ENCODE assay signal across 8 cellular contexts in the genomic region with DNA sequence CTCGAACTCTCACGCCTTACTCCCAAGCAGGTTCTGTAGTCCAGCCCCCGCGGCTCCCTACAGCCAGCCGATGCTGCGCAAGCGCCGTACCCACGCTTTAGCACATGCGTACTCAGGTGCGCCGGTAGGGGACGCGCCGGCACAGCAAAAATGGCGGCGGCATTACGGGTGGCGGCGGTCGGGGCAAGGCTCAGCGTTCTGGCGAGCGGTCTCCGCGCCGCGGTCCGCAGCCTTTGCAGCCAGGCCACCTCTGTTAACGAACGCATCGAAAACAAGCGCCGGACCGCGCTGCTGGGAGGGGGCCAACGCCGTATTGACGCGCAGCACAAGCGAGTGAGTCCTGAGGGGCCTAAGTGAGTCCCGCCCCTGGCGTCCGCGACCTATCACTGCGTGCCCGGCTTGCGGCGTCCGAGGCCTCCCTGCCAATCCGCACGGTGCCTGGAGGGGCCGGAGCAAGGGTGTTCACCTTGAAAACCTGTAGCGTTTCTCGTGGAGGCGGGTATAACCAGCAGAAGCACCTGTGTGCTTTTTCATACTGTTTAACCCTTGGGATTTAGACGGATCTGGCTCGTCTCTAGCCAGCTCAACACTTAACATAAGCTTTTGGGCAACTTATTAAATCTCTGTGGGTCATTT. TPM values are rescaled to one million over a fixed set of nuclear protein-coding genes. Genes with fewer than 3 reads are reported as not detected.
DNase-seq lines count a peak whose midpoint lies in the region; ATAC-seq and TF ChIP-seq lines count a peak whose summit lies in the region.

A gene (plus strand): TSS at position 115 of the 636 bp plus-strand sequence. CDS start 36 bp downstream, at position 151.

- intact Hi-C loops in PC-3 (cut with micrococcal nuclease) = loop anchor here (1.0 to 2.0 kb wide), 3 partner anchors 16 to 172 kb away; a partner anchor contains a TSS

- H3K9ac ChIP-seq in PC-3 (ENCODE audit: low read length) (peak within 1 kb of the TSS; percentile 87), mucosa of stomach (ENCODE audit: low read length) (peak within 1 kb of the TSS; percentile 71)

- POLR2A ChIA-PET in PC-3 (lab: Charles Lee; ENCODE audit: unreplicated experiment) = no interaction called here

- H3K9me2 ChIP-seq in PC-3 (replicated peaks; ENCODE audit: low read length) = no peaks in the 10 kb centered on the region

- TF ChIP-seq POLR2A in erythroblast (IDR thresholded peaks at IDR 0.05; ENCODE audit: low read length) = peak; percentile 82

- CTCF ChIA-PET in PC-3 (lab: Charles Lee) = interaction anchor here (0.6 kb wide), 1 partner anchor 206 kb away, joined by 5 read pairs; no protein-coding TSS in a partner anchor

- H4K20me1 ChIP-seq in PC-3 (ENCODE audit: low read length) = no peaks in the 10 kb centered on the region

- peak within 1 kb of the TSS; percentile 84 for H3K4me3 ChIP-seq in Jurkat, Clone E6-1 (ENCODE audit: low read length)
- H3K4me3 ChIP-seq in PC-3 (ENCODE audit: low read length) (peak within 1 kb of the TSS; percentile 66), mucosa of stomach (ENCODE audit: low read length) (peak within 1 kb of the TSS; percentile 7)

- DNase-seq in DMS53 treated with DMSO at 0.1 percent for 48 hours (lab: John Stamatoyannopoulos, UW; ENCODE audit: unreplicated experiment) (peak; percentile 91), PC-3 (peak; percentile 88), erythroblast (lab: John Stamatoyannopoulos, UW) (peak; percentile 96 to 97)
- peak; percentile 92 for DNase-seq in Jurkat, Clone E6-1 (ENCODE audit: low read depth, low spot score)
- peak; percentile 92 for DNase-seq in activated T-cell treated with anti-CD3 and anti-CD28 coated beads, Interleukin-2, amount 50 U/mL, for 1 hour
- peak; percentile 78 to 80 for DNase-seq in stimulated activated CD8-positive, alpha-beta memory T cell treated with anti-CD3 and anti-CD28 coated beads, Interleukin-7, amount 100 ng/mL, for 1 hour (ENCODE audit: low read depth in 2 of 2)

- H3K9me3 ChIP-seq in PC-3 (ENCODE audit: low read length) (no peaks in the 10 kb centered on the region), mucosa of stomach (ENCODE audit: control insufficient read depth, low read length) (no peaks in the 10 kb centered on the region)

- BruUV-seq in PC-3 (replicated peaks; lab: Mats Ljungman, UMichigan) = no TSS peak

- H3K27me3 ChIP-seq in PC-3 (ENCODE audit: low read length) (no peaks in the 10 kb centered on the region), mucosa of stomach (ENCODE audit: control insufficient read depth, insufficient read depth, low read length) (no peaks in the 10 kb centered on the region)

- H3K4me2 ChIP-seq in PC-3 (ENCODE audit: low read length) = peak within 1 kb of the TSS; percentile 77

- H3K36me3 ChIP-seq in PC-3 (ENCODE audit: low read depth, low read length) = no peaks in the 10 kb centered on the region
- H3K36me3 ChIP-seq in mucosa of stomach (ENCODE audit: control insufficient read depth, insufficient read depth, low read length) = no peaks in the 10 kb centered on the region

- H3K79me2 ChIP-seq in PC-3 (ENCODE audit: low read length) = peaks cover 26% of the 10 kb centered on the region

- peak within 1 kb of the TSS; percentile 81 for H3K27ac ChIP-seq in PC-3 (ENCODE audit: low read length)

- no peaks in the 10 kb centered on the region for H3F3A ChIP-seq in PC-3 (ENCODE audit: low read length, unreplicated experiment)

- peaks cover 13% of the 10 kb centered on the region for H3K4me1 ChIP-seq in PC-3 (ENCODE audit: insufficient read depth, low read length)
- peaks cover 7% of the 10 kb centered on the region for H3K4me1 ChIP-seq in mucosa of stomach (ENCODE audit: control insufficient read depth, insufficient read depth, low read length)

- ATAC-seq in GM21619 (IDR thresholded peaks at IDR 0.05; ENCODE audit: unreplicated experiment) (peak; percentile 96), PC-3 (peak; percentile 100)

- peak; percentile 57 for TF ChIP-seq CTCF in PC-3 (conservative IDR thresholded peaks at IDR 0.05; ENCODE audit: low read depth, low read length)

- H2AFZ ChIP-seq in PC-3 (ENCODE audit: low read length) = peak within 1 kb of the TSS; percentile 96

RNA-seq across cellular contexts. Expression of the gene that starts here (rescaled TPM):
- 202 TPM for polyA plus RNA-seq in Jurkat, Clone E6-1 (2012; ENCODE audit: insufficient read depth, insufficient read length)
- total RNA-seq in PC-3 (2014; rRNA removed) = 53.5 and 58.2 TPM in 2 replicates

Comparison
In these comparisons a context has a peak if more than half of its experiments do, and no peak if none do; other contexts are left out.
1. Peak in every context shown above with its lines: DNase-seq, ATAC-seq, H3K4me3 ChIP-seq and H3K27ac ChIP-seq.
2. H3K4me3 ChIP-seq: peak in every context shown above with its lines; median percentile 84 in Jurkat, Clone E6-1; 66 in PC-3; 7 in mucosa of stomach.